In the genomic region with DNA sequence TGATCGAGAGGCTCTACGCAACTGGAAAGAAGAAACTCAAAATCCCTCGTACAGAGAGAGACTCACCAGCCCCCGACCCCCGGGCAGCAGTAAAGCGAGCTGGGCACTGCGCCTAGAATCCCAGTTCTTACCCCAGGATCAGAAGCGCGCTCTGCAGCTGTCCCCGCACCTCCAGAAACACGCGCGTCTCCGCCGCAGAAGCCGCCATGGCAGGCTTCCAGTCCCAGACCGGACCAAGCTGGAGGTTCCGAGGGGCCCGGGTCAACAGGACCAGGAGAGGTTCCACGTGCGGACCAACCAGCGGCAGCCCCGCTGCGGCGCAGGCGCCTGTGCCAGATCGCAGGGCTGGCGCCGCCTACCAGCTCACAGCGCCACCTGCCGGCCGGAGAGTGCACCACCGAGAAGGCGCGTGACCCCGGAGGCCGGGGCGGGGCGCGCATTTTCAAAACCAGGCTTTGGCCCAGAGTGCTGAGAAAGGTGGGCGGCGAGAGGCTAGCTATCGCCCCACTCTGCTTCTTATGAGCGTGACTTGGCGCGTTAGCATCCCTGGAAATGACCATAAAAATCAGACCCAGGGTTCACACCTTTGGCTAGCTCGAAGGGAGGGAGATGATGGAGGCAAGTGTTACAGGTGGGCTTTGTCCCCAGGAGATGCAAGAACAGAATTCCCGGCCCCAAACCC, we compare ENCODE assay signal across 8 cellular contexts. TPM values are rescaled to one million over a fixed set of nuclear protein-coding genes. Genes with fewer than 3 reads are reported as not detected.
A peak's percentile ranks its signal among the peaks of the same experiment; 100 is the strongest.
DNase-seq lines count a peak whose midpoint lies in the region; ATAC-seq lines count a peak whose summit lies in the region.

A gene with protein sequence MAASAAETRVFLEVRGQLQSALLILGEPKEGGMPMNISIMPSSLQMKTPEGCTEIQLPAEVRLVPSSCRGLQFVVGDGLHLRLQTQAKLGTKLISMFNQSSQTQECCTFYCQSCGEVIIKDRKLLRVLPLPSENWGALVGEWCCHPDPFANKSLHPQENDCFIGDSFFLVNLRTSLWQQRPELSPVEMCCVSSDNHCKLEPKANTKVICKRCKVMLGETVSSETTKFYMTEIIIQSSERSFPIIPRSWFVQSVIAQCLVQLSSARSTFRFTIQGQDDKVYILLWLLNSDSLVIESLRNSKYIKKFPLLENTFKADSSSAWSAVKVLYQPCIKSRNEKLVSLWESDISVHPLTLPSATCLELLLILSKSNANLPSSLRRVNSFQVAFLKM (minus strand): TSS at position 331 of the 682 bp plus-strand sequence. CDS start 123 bp downstream, at position 208.

- H3K9ac ChIP-seq in duodenal mucosa (ENCODE audit: low read depth in 1 of 2, low read length in 2 of 2) = peak within 1 kb of the TSS; percentile 68 to 81

- H3K9me3 ChIP-seq in duodenal mucosa (ENCODE audit: control insufficient read depth in 1 of 2, low read length in 2 of 2) = no peaks in the 10 kb centered on the region

- no peak within 1 kb of the TSS for H3K27ac ChIP-seq in duodenal mucosa (ENCODE audit: low read depth, low read length)

- H3K4me3 ChIP-seq in duodenal mucosa (ENCODE audit: low read depth in 1 of 2, low read length in 2 of 2) = peak within 1 kb of the TSS; percentile 86 to 91

- DNase-seq in C1 segment of cervical spinal cord (lab: John Stamatoyannopoulos, UW) = peak; percentile 39 to 92 (median 81)
- peak; percentile 74 to 91 for DNase-seq in NCI-H526 (lab: John Stamatoyannopoulos, UW)
- DNase-seq in activated CD4-positive, alpha-beta T cell treated with anti-CD3 and anti-CD28 coated beads, Interleukin-2, amount 50 U/mL, for 4 hours = peak; percentile 88 to 91
- peak; percentile 88 to 89 for DNase-seq in lung microvascular endothelial cell (ENCODE audit: low read depth in 2 of 2)
- DNase-seq in stimulated activated CD4-positive, alpha-beta T cell treated with anti-CD3 and anti-CD28 coated beads, TNF-alpha, amount 100 ng/mL, for 4 hours (ENCODE audit: low read depth in 3 of 3) = peak; percentile 86 to 93 (median 87)

- H3K27me3 ChIP-seq in duodenal mucosa (ENCODE audit: control insufficient read depth in 1 of 2, insufficient read depth in 2 of 2, low read length in 2 of 2) = no peaks in the 10 kb centered on the region

- H3K4me1 ChIP-seq in duodenal mucosa (ENCODE audit: control insufficient read depth in 1 of 2, insufficient read depth in 2 of 2, low read length in 2 of 2) = peaks cover 12 to 18% of the 10 kb centered on the region in 2 donors

- ATAC-seq in GM19043 (IDR thresholded peaks at IDR 0.05; ENCODE audit: low read depth, unreplicated experiment) (peak; percentile 67), HG03342 (IDR thresholded peaks at IDR 0.05; ENCODE audit: unreplicated experiment) (peak; percentile 65)

- no peaks in the 10 kb centered on the region for H3K36me3 ChIP-seq in duodenal mucosa (ENCODE audit: control insufficient read depth in 1 of 2, insufficient read depth in 2 of 2, low read length in 2 of 2)

RNA-seq across cellular contexts. Expression of the gene that starts here (rescaled TPM):
- 1.8 and 2.6 TPM in 2 replicates for total RNA-seq in lung microvascular endothelial cell
